1 cellular context compared by ENCODE assay signal in genomic region chr2:33131820-33132219, GRCh38.
TF ChIP-seq lines count a peak whose summit lies in the region.

No MANE protein-coding gene starts in this region.

TF ChIP-seq in SK-N-SH treated with all-trans-retinoic acid at 6 μM for 48 hours, 23 proteins besides CTCF, POLR2A, EP300 and RAD21 (continued from another document):
- TF ChIP-seq ZNF8 (CRISPR knock-in tag; IDR thresholded peaks at IDR 0.05) (no peak), ARNTL (CRISPR knock-in tag; IDR thresholded peaks at IDR 0.05; ENCODE audit: borderline replicate concordance, low read depth) (no peak), ZFP30 (CRISPR knock-in tag; IDR thresholded peaks at IDR 0.05) (no peak), ESRRG (CRISPR knock-in tag; IDR thresholded peaks at IDR 0.05) (no peak), ZNF70 (CRISPR knock-in tag; IDR thresholded peaks at IDR 0.05) (no peak), GLIS3 (CRISPR knock-in tag; IDR thresholded peaks at IDR 0.05) (no peak), ZNF565 (CRISPR knock-in tag; conservative IDR thresholded peaks at IDR 0.05; ENCODE audit: low read depth) (no peak), ISL1 (CRISPR knock-in tag; IDR thresholded peaks at IDR 0.05) (no peak)
